ENCODE assay signal across 8 cellular contexts in the genomic region with DNA sequence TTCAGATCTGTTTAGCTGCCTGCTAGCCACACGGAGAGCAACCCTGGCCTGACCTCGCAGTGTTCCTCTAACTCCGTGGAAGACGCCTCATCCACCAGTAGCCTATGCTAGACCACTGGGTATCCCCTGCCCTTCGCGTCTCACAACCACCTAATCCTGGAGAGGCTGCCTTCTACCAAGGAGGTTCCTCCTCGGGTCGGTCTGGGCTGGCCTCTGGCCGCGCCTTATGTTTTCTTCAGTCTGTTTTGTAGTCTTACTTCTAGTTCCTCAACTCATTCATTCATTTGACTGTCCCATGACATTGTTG.
A peak's percentile ranks its signal among the peaks of the same experiment; 100 is the strongest.
DNase-seq lines count a peak whose midpoint lies in the region; ATAC-seq, FAIRE-seq and TF ChIP-seq lines count a peak whose summit lies in the region.

No MANE protein-coding gene starts in this region.

- peaks cover 24% of the 10 kb centered on the region for H3K4me1 ChIP-seq in ACC112 (ENCODE audit: control insufficient read depth, insufficient read depth, low read length, unreplicated experiment)
- no peaks in the 10 kb centered on the region for H3K4me1 ChIP-seq in KMS-11 (ENCODE audit: low read depth, poor library complexity, severe bottlenecking)
- peaks cover 6 to 12% of the 10 kb centered on the region in 2 donors for H3K4me1 ChIP-seq in mucosa of rectum (ENCODE audit: control insufficient read depth in 2 of 2, insufficient read depth in 2 of 2, low read length in 2 of 2)

- peaks cover 28% of the 10 kb centered on the region for H3K4me1 Mint-ChIP-seq in central memory CD8-positive, alpha-beta T cell

- no peak for TF ChIP-seq CTCF in KMS-11 (conservative IDR thresholded peaks at IDR 0.05; ENCODE audit: low read depth, low read length)

- H3K79me2 ChIP-seq in ACC112 (ENCODE audit: control insufficient read depth, insufficient read depth, low read length, unreplicated experiment): peaks cover 37% of the 10 kb centered on the region
- no peaks in the 10 kb centered on the region for H3K79me2 ChIP-seq in KMS-11 (ENCODE audit: insufficient read depth, low read depth)

- H3K4me3 Mint-ChIP-seq in central memory CD8-positive, alpha-beta T cell: peak overlapping the region; percentile 85

- no peaks in the 10 kb centered on the region for H4K20me1 ChIP-seq in KMS-11 (ENCODE audit: insufficient read depth)

- H3K27ac ChIP-seq in ACC112 (ENCODE audit: low read depth, low read length): peak overlapping the region; percentile 91
- no peak overlapping the region for H3K27ac ChIP-seq in KMS-11
- H3K27ac ChIP-seq in mucosa of rectum (ENCODE audit: low read depth in 2 of 2, low read length in 2 of 2): peak overlapping the region; percentile 82 to 86

- no peak for DNase-seq in central memory CD8-positive, alpha-beta T cell (ENCODE audit: low spot score in 2 of 2)
- DNase-seq in NCI-H2196 treated with DMSO at 0.1 percent for 48 hours (lab: John Stamatoyannopoulos, UW; ENCODE audit: unreplicated experiment): no peak
- DNase-seq in retina: no peak
- no peak for DNase-seq in NCI-H2196 (lab: John Stamatoyannopoulos, UW; ENCODE audit: unreplicated experiment)
- no peak for DNase-seq in HTR-8/SVneo (ENCODE audit: insufficient read length, low spot score)

- H3K36me3 ChIP-seq in ACC112 (ENCODE audit: insufficient read depth, low read length): peaks cover 23% of the 10 kb centered on the region; the same call in 1 of the 2 replicates
- no peaks in the 10 kb centered on the region for H3K36me3 ChIP-seq in KMS-11 (ENCODE audit: insufficient read depth)
- no peaks in the 10 kb centered on the region for H3K36me3 ChIP-seq in mucosa of rectum (ENCODE audit: control insufficient read depth in 2 of 2, insufficient read depth in 2 of 2, low read length in 2 of 2)

- no peaks in the 10 kb centered on the region for H3K27me3 ChIP-seq in ACC112 (ENCODE audit: insufficient read depth, low read length)
- H3K27me3 ChIP-seq in KMS-11 (ENCODE audit: insufficient read depth, low read depth): no peaks in the 10 kb centered on the region
- no peaks in the 10 kb centered on the region for H3K27me3 ChIP-seq in mucosa of rectum (ENCODE audit: control insufficient read depth in 2 of 2, insufficient read depth in 2 of 2, low read length in 2 of 2)

- no peak overlapping the region for H3K4me2 ChIP-seq in KMS-11

- no peaks in the 10 kb centered on the region for H3K27me3 Mint-ChIP-seq in central memory CD8-positive, alpha-beta T cell

- no peak for FAIRE-seq in HTR-8/SVneo (lab: Jason Lieb, UNC)

- no peaks in the 10 kb centered on the region for H3K9me3 Mint-ChIP-seq in central memory CD8-positive, alpha-beta T cell

- H3K9me3 ChIP-seq in mucosa of rectum (ENCODE audit: control insufficient read depth in 2 of 2, low read length in 2 of 2): no peaks in the 10 kb centered on the region

- H3K27ac Mint-ChIP-seq in central memory CD8-positive, alpha-beta T cell (ENCODE audit: low read depth): peak overlapping the region; percentile 80

- H3K4me3 ChIP-seq in ACC112 (ENCODE audit: low read depth, low read length): peak overlapping the region; percentile 98
- no peak overlapping the region for H3K4me3 ChIP-seq in KMS-11 (IDR thresholded peaks at IDR 0.05; ENCODE audit: insufficient read depth, low read depth, low read length)
- peak overlapping the region; percentile 67 to 77 for H3K4me3 ChIP-seq in mucosa of rectum (ENCODE audit: low read length in 2 of 2)

- H2AFZ ChIP-seq in ACC112 (ENCODE audit: low read length, unreplicated experiment) (peak overlapping the region; percentile 71), KMS-11 (ENCODE audit: low read depth) (peak overlapping the region; percentile 81; the same call in 1 of the 2 replicates)

- ATAC-seq in central memory CD8-positive, alpha-beta T cell (replicated peaks; ENCODE audit: extremely low read depth, poor library complexity, severe bottlenecking): no peak

- H3K9ac ChIP-seq in KMS-11 (no peak overlapping the region), mucosa of rectum (ENCODE audit: low read depth in 1 of 2, low read length in 2 of 2) (peak overlapping the region; percentile 64 to 77)

- peaks cover 4% of the 10 kb centered on the region for H3K36me3 Mint-ChIP-seq in central memory CD8-positive, alpha-beta T cell (ENCODE audit: insufficient read depth)
